ENCODE assay signal across 1 cellular context in genomic region chr2:46367286-46367685, GRCh38.
A peak's percentile ranks its signal among the peaks of the same experiment; 100 is the strongest.
TF ChIP-seq lines count a peak whose summit lies in the region.

No MANE protein-coding gene starts in this region.

TF ChIP-seq in HepG2, 621 proteins besides CTCF, POLR2A, EP300 and RAD21:
- 0 out of 2 replicates have a peak, but pooled peaks have one; percentile 31 for TF ChIP-seq ZNF318 (CRISPR knock-in tag; IDR thresholded peaks at IDR 0.05)
- no peak for TF ChIP-seq ZNF292 (CRISPR knock-in tag; IDR thresholded peaks at IDR 0.05; ENCODE audit: borderline replicate concordance, low read depth)
TF ChIP-seq in HepG2: peak in this region for 1.
